Comparison of ENCODE assay signal across 11 cellular contexts in genomic region chr10:95814011-95814727, GRCh38. TPM values are rescaled to one million over a fixed set of nuclear protein-coding genes. Genes with fewer than 3 reads are reported as not detected.
DNase-seq lines count a peak whose midpoint lies in the region; ATAC-seq and TF ChIP-seq lines count a peak whose summit lies in the region.
"Had no signal": no experiment of that assay in that cellular context is flagged by ENCODE, and none has a peak within 500 bp of the region (broad histone marks: within the 10 kb centered on the region; RNA-seq: fewer than 3 reads in every experiment).

No MANE protein-coding gene starts in this region.

- peaks cover 6% of the 10 kb centered on the region; the same call in 1 of the 2 replicates for H3F3A ChIP-seq in PC-9 (ENCODE audit: insufficient read depth, low read depth)

- no peaks in the 10 kb centered on the region for H3K4me1 Mint-ChIP-seq in CD8-positive, alpha-beta T cell (ENCODE audit: low read depth)
- H3K4me1 Mint-ChIP-seq in neural crest cell, result peaks cover 14% of the 10 kb centered on the region

- CTCF ChIA-PET in CD8-positive, alpha-beta T cell (lab: Charles Lee), result no interaction called here
- CTCF ChIA-PET in PC-9 (lab: Charles Lee), result no interaction called here

- no peaks in the 10 kb centered on the region for H3K79me2 ChIP-seq in PC-9 (ENCODE audit: low read depth)

- no peaks in the 10 kb centered on the region for H3K9me2 ChIP-seq in PC-9 (ENCODE audit: insufficient read depth)

- BruUV-seq in PC-9 (replicated peaks; lab: Mats Ljungman, UMichigan), result no TSS peak

- H3K4me3 Mint-ChIP-seq in CD8-positive, alpha-beta T cell, result no peak overlapping the region
- peak overlapping the region; percentile 39 for H3K4me3 Mint-ChIP-seq in neural crest cell
- H3K4me3 Mint-ChIP-seq: activated CD4-positive, alpha-beta memory T cell treated with anti-CD3 and anti-CD28 coated beads, Interleukin-2, amount 10 ng/mL, durations not matched to agents 7 days and 5 days had no signal

- H3K9me3 ChIP-seq in CD8-positive, alpha-beta T cell (ENCODE audit: low read length), result no peaks in the 10 kb centered on the region
- no peaks in the 10 kb centered on the region for H3K9me3 ChIP-seq in PC-9 (ENCODE audit: insufficient read depth, low read depth)

- intact Hi-C loops in CD8-positive, alpha-beta T cell (cut with DNase I, micrococcal nuclease), result no loop called here
- intact Hi-C loops in PC-9 (cut with micrococcal nuclease; ENCODE audit: unreplicated experiment), result no loop called here

- H3K4me2 ChIP-seq in PC-9, result 0 out of 2 replicates have a peak overlapping the region, but pooled peaks have one; percentile 16

- no peaks in the 10 kb centered on the region for H3K27me3 ChIP-seq in CD8-positive, alpha-beta T cell (ENCODE audit: insufficient read depth, low read length)
- H3K27me3 ChIP-seq in PC-9 (ENCODE audit: insufficient read depth, low read depth), result no peaks in the 10 kb centered on the region
- H3K27me3 ChIP-seq: spleen had no signal

- no peak overlapping the region for H3K27ac ChIP-seq in CD8-positive, alpha-beta T cell (ENCODE audit: low read depth, low read length)
- no peak overlapping the region for H3K27ac ChIP-seq in PC-9

- H2AFZ ChIP-seq in PC-9, result no peak overlapping the region

- no peak for TF ChIP-seq CTCF in CD8-positive, alpha-beta T cell (IDR thresholded peaks at IDR 0.05)
- TF ChIP-seq CTCF in PC-9 (conservative IDR thresholded peaks at IDR 0.05) (no peak), neural crest cell (conservative IDR thresholded peaks at IDR 0.05) (no peak)

- no peaks in the 10 kb centered on the region for H3K36me3 Mint-ChIP-seq in CD8-positive, alpha-beta T cell
- peaks cover 15% of the 10 kb centered on the region for H3K36me3 Mint-ChIP-seq in neural crest cell (ENCODE audit: low read depth)

- H3K4me1 ChIP-seq in CD8-positive, alpha-beta T cell (ENCODE audit: insufficient read depth, low read length), result no peaks in the 10 kb centered on the region
- H3K4me1 ChIP-seq in PC-9 (replicated peaks; ENCODE audit: insufficient read depth), result peaks cover 19% of the 10 kb centered on the region; the same call in 1 of the 2 replicates

- peak overlapping the region; percentile 23 for H3K27ac Mint-ChIP-seq in CD8-positive, alpha-beta T cell
- peak overlapping the region; percentile 91 for H3K27ac Mint-ChIP-seq in neural crest cell (ENCODE audit: unreplicated experiment)
- H3K27ac Mint-ChIP-seq: activated CD4-positive, alpha-beta memory T cell treated with anti-CD3 and anti-CD28 coated beads, Interleukin-2, amount 10 ng/mL, durations not matched to agents 7 days and 5 days had no signal

- peaks cover 11% of the 10 kb centered on the region for H3K27me3 Mint-ChIP-seq in CD8-positive, alpha-beta T cell (ENCODE audit: low read depth)
- H3K27me3 Mint-ChIP-seq in neural crest cell (ENCODE audit: low read depth), result no peaks in the 10 kb centered on the region

- H4K20me1 ChIP-seq in PC-9 (ENCODE audit: insufficient read depth), result no peaks in the 10 kb centered on the region

- ATAC-seq in CD8-positive, alpha-beta T cell, result peak; percentile 36
- ATAC-seq in GM19328 (IDR thresholded peaks at IDR 0.05; ENCODE audit: unreplicated experiment), result no peak

- POLR2A ChIA-PET in CD8-positive, alpha-beta T cell (lab: Charles Lee), result no interaction called here
- POLR2A ChIA-PET in PC-9 (lab: Charles Lee; ENCODE audit: unreplicated experiment), result no interaction called here

- H3K36me3 ChIP-seq in CD8-positive, alpha-beta T cell (ENCODE audit: insufficient read depth, low read length), result no peaks in the 10 kb centered on the region
- no peaks in the 10 kb centered on the region for H3K36me3 ChIP-seq in PC-9 (ENCODE audit: low read depth)

- H3K4me3 ChIP-seq in CD8-positive, alpha-beta T cell (ENCODE audit: low read depth, low read length), result no peak overlapping the region
- no peak overlapping the region for H3K4me3 ChIP-seq in PC-9
- H3K4me3 ChIP-seq: spleen had no signal

- no peaks in the 10 kb centered on the region for H3K9me3 Mint-ChIP-seq in CD8-positive, alpha-beta T cell
- peaks cover 23% of the 10 kb centered on the region for H3K9me3 Mint-ChIP-seq in neural crest cell
- H3K9me3 Mint-ChIP-seq: activated CD4-positive, alpha-beta memory T cell treated with anti-CD3 and anti-CD28 coated beads, Interleukin-2, amount 10 ng/mL, durations not matched to agents 7 days and 5 days had no signal

- DNase-seq in CD8-positive, alpha-beta T cell, result no peak
- DNase-seq in PC-9 (peak; percentile 18 to 68), fibroblast of peridontal ligament (ENCODE audit: extremely low read depth) (peak; percentile 95), neural crest cell (ENCODE audit: low read depth, low spot score) (peak; percentile 15)
- no peak for DNase-seq in activated CD8-positive, alpha-beta memory T cell treated with anti-CD3 and anti-CD28 coated beads for 24 hours
- no peak for DNase-seq in activated T-cell treated with anti-CD3 and anti-CD28 coated beads, Interleukin-2, amount 50 U/mL, for 1 hour
- no peak for DNase-seq in activated CD4-positive, alpha-beta T cell treated with anti-CD3 and anti-CD28 coated beads, Interleukin-2, amount 50 U/mL, for 48 hours
- DNase-seq: activated CD4-positive, alpha-beta memory T cell treated with anti-CD3 and anti-CD28 coated beads, Interleukin-2, amount 10 ng/mL, durations not matched to agents 7 days and 5 days; NCI-H2029 treated with DMSO at 0.1 percent for 48 hours; spleen had no signal

RNA-seq across cellular contexts. Expression of gene ENTPD1, which starts 58.2 kb away (rescaled TPM):
- under 1 TPM; 0.69 to 0.84 TPM for total RNA-seq in CD8-positive, alpha-beta T cell
- total RNA-seq in PC-9 (2021) (not detected in 2 replicates), neural crest cell (0.27 and 0.37 TPM in 2 replicates)

Comparison
In these comparisons a context has a peak if more than half of its experiments do, and no peak if none do; other contexts are left out.
1. DNase-seq: peak in PC-9 (2 of 2), fibroblast of peridontal ligament (single experiment) and neural crest cell (single experiment); none in CD8-positive, alpha-beta T cell (0 of 7), activated CD8-positive, alpha-beta memory T cell treated with anti-CD3 and anti-CD28 coated beads for 24 hours (single experiment), activated T-cell treated with anti-CD3 and anti-CD28 coated beads, Interleukin-2, amount 50 U/mL, for 1 hour (single experiment) and activated CD4-positive, alpha-beta T cell treated with anti-CD3 and anti-CD28 coated beads, Interleukin-2, amount 50 U/mL, for 48 hours (0 of 2).